ENCODE assay signal across 7 cellular contexts in the genomic region with DNA sequence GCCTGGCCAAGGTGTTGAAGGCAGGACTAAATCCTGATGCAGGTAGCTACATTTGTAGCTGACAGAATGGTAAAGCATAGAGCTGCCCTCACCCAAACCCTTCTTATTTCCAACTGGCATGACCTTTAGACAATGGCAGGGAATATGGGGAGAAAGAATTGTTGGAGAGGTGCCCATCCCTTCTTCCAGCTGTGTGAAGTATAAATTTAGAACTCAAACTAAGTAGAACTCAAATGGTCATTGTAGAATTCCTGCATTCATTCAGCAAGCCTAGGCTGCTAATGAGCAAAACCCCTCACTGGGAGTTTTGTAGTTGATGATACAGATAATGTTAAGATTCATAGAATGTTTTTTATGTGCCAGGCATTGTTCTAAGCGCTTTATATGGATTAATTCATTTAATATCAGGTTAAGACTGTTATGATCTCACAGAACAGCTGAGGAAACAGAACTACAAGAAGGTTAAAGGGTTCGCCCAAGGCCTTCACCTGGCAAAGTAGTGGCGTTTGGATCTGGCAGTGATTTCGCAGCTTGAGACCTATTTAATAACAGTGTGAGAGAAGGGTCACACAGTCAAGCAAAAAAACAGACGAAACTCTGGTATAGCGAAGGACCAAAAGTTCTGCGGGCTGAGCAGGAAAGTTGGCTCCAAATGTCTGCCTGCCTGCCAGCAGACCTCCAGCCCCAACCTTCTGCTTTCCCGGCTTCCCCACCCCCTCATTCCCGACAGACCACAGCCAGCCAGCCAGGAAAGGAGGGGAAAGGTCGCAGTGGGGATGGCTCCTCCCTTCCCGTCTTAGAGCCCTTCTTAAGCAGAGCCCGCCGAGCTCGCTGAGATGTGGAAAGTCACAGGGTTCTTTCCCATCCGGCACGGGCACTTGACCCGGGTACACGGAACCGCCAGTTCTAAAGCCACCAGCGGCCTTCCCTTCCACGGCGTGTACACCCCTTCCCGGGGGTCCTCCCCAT. TPM values are rescaled to one million over a fixed set of nuclear protein-coding genes. Genes with fewer than 3 reads are reported as not detected.
DNase-seq lines count a peak whose midpoint lies in the region; ATAC-seq and TF ChIP-seq lines count a peak whose summit lies in the region.

No MANE protein-coding gene starts in this region.

- peak; percentile 25 for DNase-seq in NCI-H446 treated with DMSO at 0.1 percent for 48 hours (lab: John Stamatoyannopoulos, UW)
- DNase-seq in lower leg skin (ENCODE audit: low spot score in 2 of 2), result peak; percentile 76 to 93
- peak in 44 of 49 donors; percentile 13 to 86 (median 50) for DNase-seq in substantia nigra (lab: John Stamatoyannopoulos, UW)
- no peak for DNase-seq in NOMO-1 treated with dmso at 0.1 percent for 144 hours (lab: John Stamatoyannopoulos, UW; ENCODE audit: unreplicated experiment)
- DNase-seq in NCI-H1417 treated with DMSO at 0.1 percent for 48 hours (lab: John Stamatoyannopoulos, UW), result no peak

- intact Hi-C loops in dendritic cell treated with granulocyte-macrophage colony-stimulating factor and Interleukin-4, amounts not matched to agents 40 ng/mL and 50 ng/mL, for 4 days (cut with micrococcal nuclease), result loop anchor here (2.0 to 10.0 kb wide), 2 partner anchors 17 to 109 kb away; a partner anchor contains a TSS
- intact Hi-C loops in lower leg skin (cut with DNase I; ENCODE audit: low total_unique reads), result no loop called here

- H3K4me3 ChIP-seq in lower leg skin (ENCODE audit: low read depth, poor library complexity, severe bottlenecking), result no peak overlapping the region

- WGBS in lower leg skin, 2 donors, result 43 to 48% methylated on average over 21 to 23 of the region's 23 CpGs

- ATAC-seq in HG02798 (IDR thresholded peaks at IDR 0.05; ENCODE audit: poor library complexity, unreplicated experiment), result no peak

- H3K27ac ChIP-seq in substantia nigra (ENCODE audit: low read depth, low read length, poor library complexity, severe bottlenecking), result peak overlapping the region; percentile 69

- peaks cover 24% of the 10 kb centered on the region for H3K36me3 Mint-ChIP-seq in dendritic cell treated with granulocyte-macrophage colony-stimulating factor and Interleukin-4, amounts not matched to agents 40 ng/mL and 50 ng/mL, for 4 days (ENCODE audit: low read depth)

- H3K4me1 Mint-ChIP-seq in dendritic cell treated with granulocyte-macrophage colony-stimulating factor and Interleukin-4, amounts not matched to agents 40 ng/mL and 50 ng/mL, for 4 days (ENCODE audit: low read depth), result peaks cover 51% of the 10 kb centered on the region

- H3K4me3 Mint-ChIP-seq in dendritic cell treated with granulocyte-macrophage colony-stimulating factor and Interleukin-4, amounts not matched to agents 40 ng/mL and 50 ng/mL, for 4 days, result peak overlapping the region; percentile 90

- no peak for TF ChIP-seq POLR2A in lower leg skin (IDR thresholded peaks at IDR 0.05)

- no peaks in the 10 kb centered on the region for H3K27me3 Mint-ChIP-seq in dendritic cell treated with granulocyte-macrophage colony-stimulating factor and Interleukin-4, amounts not matched to agents 40 ng/mL and 50 ng/mL, for 4 days

- peak overlapping the region; percentile 93 for H3K27ac Mint-ChIP-seq in dendritic cell treated with granulocyte-macrophage colony-stimulating factor and Interleukin-4, amounts not matched to agents 40 ng/mL and 50 ng/mL, for 4 days

- TF ChIP-seq CTCF in lower leg skin (IDR thresholded peaks at IDR 0.05), result no peak

- H3K9me3 Mint-ChIP-seq in dendritic cell treated with granulocyte-macrophage colony-stimulating factor and Interleukin-4, amounts not matched to agents 40 ng/mL and 50 ng/mL, for 4 days, result no peaks in the 10 kb centered on the region

RNA-seq across cellular contexts. Expression of a gene that starts 1.6 kb away (rescaled TPM):
- total RNA-seq in lower leg skin, result 10 to 100 TPM; 19.0 to 66.0 (median 35.8) TPM

RNA-seq across cellular contexts. Expression of a gene that starts 22.4 kb away (rescaled TPM):
- total RNA-seq in lower leg skin, result 10 to 100 TPM; 18.2 to 25.1 (median 19.8) TPM

RNA-seq across cellular contexts. Expression of a gene that starts 44.3 kb away (rescaled TPM):
- 10 to 100 TPM; 45.6 to 71.7 (median 48.7) TPM for total RNA-seq in lower leg skin

Comparison
In these comparisons a context has a peak if more than half of its experiments do, and no peak if none do; other contexts are left out.
1. DNase-seq: peak in NCI-H446 treated with DMSO at 0.1 percent for 48 hours (single experiment), lower leg skin (2 of 2) and substantia nigra (44 of 49); none in NOMO-1 treated with dmso at 0.1 percent for 144 hours (single experiment) and NCI-H1417 treated with DMSO at 0.1 percent for 48 hours (single experiment).